8 cellular contexts compared by ENCODE assay signal in genomic region chr13:32427852-32428580, GRCh38. TPM values are rescaled to one million over a fixed set of nuclear protein-coding genes. Genes with fewer than 3 reads are reported as not detected.
A peak's percentile ranks its signal among the peaks of the same experiment; 100 is the strongest.
DNase-seq lines count a peak whose midpoint lies in the region; ATAC-seq and TF ChIP-seq lines count a peak whose summit lies in the region.

TSS of gene N4BP2L1 (minus strand) at chr13:32428130. CDS start at chr13:32428082, 48 bp downstream.

- H3K9ac ChIP-seq in OCI-LY3 (ENCODE audit: low read length) (peak within 1 kb of the TSS; percentile 81), fibroblast of lung (ENCODE audit: insufficient read depth, low read length) (peak within 1 kb of the TSS; percentile 70)

- peaks cover 0 to 14% (median 6%) of the 10 kb centered on the region in 3 donors for H3K36me3 Mint-ChIP-seq in naive thymus-derived CD8-positive, alpha-beta T cell
- H3K36me3 Mint-ChIP-seq in stimulated activated naive B cell treated with anti-CD40 and anti-IgM and Interleukin-4, amounts not matched to agents 10 μg/mL and 1 μg/mL and 100 μg/mL, for 72 hours, result peaks cover 19 to 38% of the 10 kb centered on the region in 2 donors

- peak within 1 kb of the TSS; percentile 97 to 100 (median 99) for H3K27ac Mint-ChIP-seq in naive thymus-derived CD8-positive, alpha-beta T cell
- H3K27ac Mint-ChIP-seq in stimulated activated naive B cell treated with anti-CD40 and anti-IgM and Interleukin-4, amounts not matched to agents 10 μg/mL and 1 μg/mL and 100 μg/mL, for 72 hours, result peak within 1 kb of the TSS; percentile 100

- H3K4me2 ChIP-seq in OCI-LY3 (ENCODE audit: low read length) (peak within 1 kb of the TSS; percentile 91), fibroblast of lung (ENCODE audit: extremely low read depth, insufficient read depth, low read length) (peak within 1 kb of the TSS; percentile 85)

- H3K36me3 ChIP-seq in OCI-LY3 (replicated peaks; ENCODE audit: low read depth, low read length) (peaks cover 20% of the 10 kb centered on the region), fibroblast of lung (ENCODE audit: control insufficient read depth, insufficient read depth, low read length) (no peaks in the 10 kb centered on the region)

- peak; percentile 81 for ATAC-seq in GM19023 (IDR thresholded peaks at IDR 0.05; ENCODE audit: unreplicated experiment)
- ATAC-seq in HG03342 (IDR thresholded peaks at IDR 0.05; ENCODE audit: unreplicated experiment), result peak; percentile 68
- ATAC-seq in naive thymus-derived CD8-positive, alpha-beta T cell, result peak; percentile 66 to 70
- ATAC-seq in stimulated activated naive B cell treated with anti-CD40 and anti-IgM and Interleukin-4, amounts not matched to agents 10 μg/mL and 1 μg/mL and 100 μg/mL, for 72 hours (replicated peaks), result peak; percentile 83 to 84

- POLR2A ChIA-PET in naive thymus-derived CD8-positive, alpha-beta T cell (lab: Charles Lee), result interaction anchor here (0.7 to 4.7 kb wide), 10 partner anchors 10 to 1113 kb away, joined by 3 to 58 read pairs (median 4); partner anchors contain the start of genes BRCA2, N4BP2L2, PDS5B and ZAR1L

- peak within 1 kb of the TSS; percentile 89 to 99 (median 95) for H3K4me3 Mint-ChIP-seq in naive thymus-derived CD8-positive, alpha-beta T cell
- peak within 1 kb of the TSS; percentile 99 to 100 for H3K4me3 Mint-ChIP-seq in stimulated activated naive B cell treated with anti-CD40 and anti-IgM and Interleukin-4, amounts not matched to agents 10 μg/mL and 1 μg/mL and 100 μg/mL, for 72 hours

- H3K9me3 Mint-ChIP-seq in naive thymus-derived CD8-positive, alpha-beta T cell, result no peaks in the 10 kb centered on the region
- H3K9me3 Mint-ChIP-seq in stimulated activated naive B cell treated with anti-CD40 and anti-IgM and Interleukin-4, amounts not matched to agents 10 μg/mL and 1 μg/mL and 100 μg/mL, for 72 hours, result no peaks in the 10 kb centered on the region

- DNase-seq in Ammon's horn (ENCODE audit: low spot score), result peak; percentile 84
- DNase-seq in activated T-cell treated with anti-CD3 and anti-CD28 coated beads, Interleukin-2, amount 50 U/mL, for 1 hour, result peak; percentile 83
- DNase-seq in fibroblast of lung (ENCODE audit: low read depth in 2 of 2), result peak; percentile 33 to 34
- peak; percentile 73 to 92 (median 84) for DNase-seq in naive thymus-derived CD8-positive, alpha-beta T cell
- DNase-seq in stimulated activated naive B cell treated with anti-CD40 and anti-IgM and Interleukin-4, amounts not matched to agents 10 μg/mL and 1 μg/mL and 100 μg/mL, for 72 hours, result peak; percentile 93

- peaks cover 33 to 53% (median 46%) of the 10 kb centered on the region in 4 donors for H3K4me1 Mint-ChIP-seq in naive thymus-derived CD8-positive, alpha-beta T cell
- peaks cover 36 to 45% of the 10 kb centered on the region in 2 donors for H3K4me1 Mint-ChIP-seq in stimulated activated naive B cell treated with anti-CD40 and anti-IgM and Interleukin-4, amounts not matched to agents 10 μg/mL and 1 μg/mL and 100 μg/mL, for 72 hours

- H3K4me3 ChIP-seq in OCI-LY3 (ENCODE audit: low read length), result peak within 1 kb of the TSS; percentile 89
- H3K4me3 ChIP-seq in fibroblast of lung (replicated peaks in 1 of 4; ENCODE audit: control extremely low read depth in 1 of 4, insufficient read depth in 1 of 4, low read depth in 3 of 4, low read length in 4 of 4), result peak within 1 kb of the TSS; percentile 57 to 70 (median 60)

- peak within 1 kb of the TSS; percentile 84 for H2AFZ ChIP-seq in OCI-LY3 (ENCODE audit: low read depth, low read length)
- peak within 1 kb of the TSS; percentile 76 for H2AFZ ChIP-seq in fibroblast of lung (ENCODE audit: low read length)

- H3K27ac ChIP-seq in OCI-LY3 (ENCODE audit: low read length), result peak within 1 kb of the TSS; percentile 81
- H3K27ac ChIP-seq in fibroblast of lung (ENCODE audit: insufficient read depth, low read length), result no peak within 1 kb of the TSS

- H3K4me1 ChIP-seq in OCI-LY3 (ENCODE audit: low read length) (peaks cover 29% of the 10 kb centered on the region), fibroblast of lung (ENCODE audit: control insufficient read depth, extremely low read depth, insufficient read depth, low read length) (no peaks in the 10 kb centered on the region)

- H3K79me2 ChIP-seq in OCI-LY3 (ENCODE audit: low read length) (peaks cover 45% of the 10 kb centered on the region), fibroblast of lung (ENCODE audit: control insufficient read depth, insufficient read depth, low read length) (no peaks in the 10 kb centered on the region)

- H4K20me1 ChIP-seq in OCI-LY3 (ENCODE audit: insufficient read depth, low read length) (peaks cover 11% of the 10 kb centered on the region; the same call in 1 of the 2 replicates), fibroblast of lung (ENCODE audit: control insufficient read depth, extremely low read depth, insufficient read depth, low read length) (no peaks in the 10 kb centered on the region)

- no peaks in the 10 kb centered on the region for H3K9me3 ChIP-seq in OCI-LY3 (ENCODE audit: insufficient read depth, low read length)
- no peaks in the 10 kb centered on the region for H3K9me3 ChIP-seq in fibroblast of lung (ENCODE audit: control insufficient read depth, insufficient read depth, low read depth, low read length)

- TF ChIP-seq CTCF in OCI-LY3 (IDR thresholded peaks at IDR 0.05; ENCODE audit: low read depth, low read length) (no peak), fibroblast of lung (conservative IDR thresholded peaks at IDR 0.05 in 1 of 2, IDR thresholded peaks at IDR 0.05 in 1 of 2; ENCODE audit: low read depth in 1 of 2, low read length in 2 of 2) (no peak)

- no peaks in the 10 kb centered on the region for H3K27me3 ChIP-seq in OCI-LY3 (ENCODE audit: low read depth, low read length)
- no peaks in the 10 kb centered on the region for H3K27me3 ChIP-seq in fibroblast of lung (ENCODE audit: control insufficient read depth, insufficient read depth, low read length)

- H3K27me3 Mint-ChIP-seq in naive thymus-derived CD8-positive, alpha-beta T cell, result no peaks in the 10 kb centered on the region
- no peaks in the 10 kb centered on the region for H3K27me3 Mint-ChIP-seq in stimulated activated naive B cell treated with anti-CD40 and anti-IgM and Interleukin-4, amounts not matched to agents 10 μg/mL and 1 μg/mL and 100 μg/mL, for 72 hours

RNA-seq across cellular contexts. Expression of gene N4BP2L1, which starts in this region (rescaled TPM):
- 5.6 and 5.9 TPM in 2 replicates for total RNA-seq in fibroblast of lung
- 1.1 and 2.7 TPM in 2 replicates for polyA plus RNA-seq in fibroblast of lung
- 0.93 and 2.0 TPM in 2 replicates for polyA plus RNA-seq in fibroblast of lung (2012)
- polyA minus RNA-seq in fibroblast of lung (ENCODE audit: low replicate concordance), result 0.22 and 0.35 TPM in 2 replicates
- 10 to 100 TPM; 62.4 to 66.2 TPM for total RNA-seq in naive thymus-derived CD8-positive, alpha-beta T cell
- polyA plus RNA-seq in naive thymus-derived CD8-positive, alpha-beta T cell, result 10 to 100 TPM; 55.3 to 72.1 (median 62.5) TPM

Comparison
In these comparisons a context has a peak if more than half of its experiments do, and no peak if none do; other contexts are left out.
1. RNA of gene N4BP2L1 (polyA plus RNA-seq): 55.3 to 72.1 TPM in naive thymus-derived CD8-positive, alpha-beta T cell; 0.93 to 2.7 TPM in fibroblast of lung; every median in the first group is over 10 times any median in the second.
2. DNase-seq: peak in every context shown above with its lines; median percentile 93 in stimulated activated naive B cell treated with anti-CD40 and anti-IgM and Interleukin-4, amounts not matched to agents 10 μg/mL and 1 μg/mL and 100 μg/mL, for 72 hours; 84 in naive thymus-derived CD8-positive, alpha-beta T cell; 84 in Ammon's horn; 83 in activated T-cell treated with anti-CD3 and anti-CD28 coated beads, Interleukin-2, amount 50 U/mL, for 1 hour; 34 in fibroblast of lung.
3. Peak in every context shown above with its lines, with median percentiles within 50 percentile points of each other: ATAC-seq.